3 cellular contexts compared by ENCODE assay signal in genomic region chr14:52171932-52172331, GRCh38.
TF ChIP-seq lines count a peak whose summit lies in the region.

No MANE protein-coding gene starts in this region.

TF ChIP-seq in K562, 482 proteins besides CTCF, POLR2A, EP300 and RAD21:
- TF ChIP-seq CBX5 (IDR thresholded peaks at IDR 0.05; ENCODE audit: borderline replicate concordance, low read depth) (0 out of 2 replicates have a peak, but pooled peaks have one; percentile 15), TRIM28 (IDR thresholded peaks at IDR 0.05) (0 out of 2 replicates have a peak, but pooled peaks have one; percentile 46), ZNF280A (IDR thresholded peaks at IDR 0.05; ENCODE audit: low read depth, partially characterized antibody) (peak; percentile 46), CBX3 (IDR thresholded peaks at IDR 0.05; ENCODE audit: borderline replicate concordance in 1 of 2, low read length in 2 of 2) (0 out of 3 replicates have a peak, but pooled peaks of 1 of the 2 experiments have one; percentile 27)

TF ChIP-seq in H1, 55 proteins besides CTCF, POLR2A, EP300 and RAD21:
- peak; percentile 31; the same call in 1 of the 2 replicates for TF ChIP-seq KDM1A (IDR thresholded peaks at IDR 0.05; ENCODE audit: borderline replicate concordance, low read length)

TF ChIP-seq in HepG2, 621 proteins besides CTCF, POLR2A, EP300 and RAD21:
- TF ChIP-seq ZNF816 (CRISPR knock-in tag; IDR thresholded peaks at IDR 0.05; ENCODE audit: borderline replicate concordance), result peak; percentile 100
